ENCODE assay signal across 8 cellular contexts in genomic region chr14:101947904-101948665, GRCh38. TPM values are rescaled to one million over a fixed set of nuclear protein-coding genes. Genes with fewer than 3 reads are reported as not detected.
DNase-seq lines count a peak whose midpoint lies in the region; ATAC-seq and TF ChIP-seq lines count a peak whose summit lies in the region.

No MANE protein-coding gene starts in this region.

- H3K4me1 ChIP-seq in lower lobe of right lung = peaks cover 22% of the 10 kb centered on the region

- DNase-seq in COLO668 (lab: John Stamatoyannopoulos, UW; ENCODE audit: unreplicated experiment) (peak; percentile 100), GM20000 (ENCODE audit: low spot score) (peak; percentile 98), HS-5 (ENCODE audit: low read depth) (peak; percentile 99), NK-92 (lab: John Stamatoyannopoulos, UW; ENCODE audit: unreplicated experiment) (peak; percentile 96), lower lobe of right lung (peak; percentile 100)
- peak; percentile 99 for DNase-seq in activated CD8-positive, alpha-beta memory T cell treated with anti-CD3 and anti-CD28 coated beads for 24 hours
- peak; percentile 100 for DNase-seq in effector CD4-positive, alpha-beta T cell
- peak; percentile 98 to 99 (median 98) for DNase-seq in stimulated activated CD4-positive, alpha-beta T cell treated with anti-CD3 and anti-CD28 coated beads, TNF-alpha, amount 100 ng/mL, for 1 hour (ENCODE audit: low read depth in 3 of 3, low spot score in 1 of 3)

- H3K27me3 ChIP-seq in lower lobe of right lung (ENCODE audit: low read depth) = no peaks in the 10 kb centered on the region

- H3K36me3 ChIP-seq in lower lobe of right lung = no peaks in the 10 kb centered on the region

- peak overlapping the region; percentile 98 for H3K27ac ChIP-seq in lower lobe of right lung

- no peaks in the 10 kb centered on the region for H3K9me3 ChIP-seq in lower lobe of right lung

- H3K4me3 ChIP-seq in lower lobe of right lung = peak overlapping the region; percentile 85

- no peak for TF ChIP-seq CTCF in GM20000 (IDR thresholded peaks at IDR 0.05; ENCODE audit: extremely low read depth, missing control alignments)
- TF ChIP-seq CTCF in lower lobe of right lung (IDR thresholded peaks at IDR 0.05) = no peak

- peak; percentile 99 for ATAC-seq in lower lobe of right lung

- intact Hi-C loops in lower lobe of right lung (cut with DNase I) = no loop called here

RNA-seq across cellular contexts. Expression of gene DYNC1H1, which starts 16.3 kb away (rescaled TPM):
- total RNA-seq in lower lobe of right lung = 437 TPM

Comparison
In these comparisons a context has a peak if more than half of its experiments do, and no peak if none do; other contexts are left out.
1. Peak in every context shown above with its lines: DNase-seq, ATAC-seq, H3K4me3 ChIP-seq and H3K27ac ChIP-seq.